Comparison of ENCODE assay signal across 2 cellular contexts in the genomic region with DNA sequence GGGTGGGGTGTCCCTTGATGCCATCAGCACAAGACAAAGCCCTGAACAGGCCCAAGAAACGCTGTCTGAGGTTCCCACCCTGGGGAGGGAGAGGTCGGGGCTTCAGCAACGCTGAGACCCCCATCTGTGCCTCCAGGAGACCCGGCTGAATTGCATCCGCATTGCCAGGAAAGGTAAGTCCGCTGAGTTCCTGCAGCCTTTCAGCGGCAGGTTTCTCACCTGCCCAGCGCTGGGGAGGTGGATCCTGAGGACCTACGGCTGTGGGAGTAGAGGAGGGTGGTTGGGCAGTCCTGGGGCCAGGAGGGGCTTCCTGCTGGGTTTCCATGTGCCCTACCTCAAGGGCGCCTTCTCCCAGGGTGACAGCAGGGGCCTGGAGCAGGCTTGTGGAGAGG.
TF ChIP-seq lines count a peak whose summit lies in the region.

No MANE protein-coding gene starts in this region.

TF ChIP-seq in HCT116, 20 proteins besides CTCF, POLR2A, EP300 and RAD21:
- no peak for TF ChIP-seq ZBTB33 (IDR thresholded peaks at IDR 0.05; ENCODE audit: extremely low read depth, insufficient replicate concordance, low read length)
- no peak for TF ChIP-seq SIN3A (IDR thresholded peaks at IDR 0.05; ENCODE audit: low read depth)
- no peak for TF ChIP-seq ZNF274 (IDR thresholded peaks at IDR 0.05; ENCODE audit: low read depth, low read length)
- TF ChIP-seq POLR2AphosphoS5 (IDR thresholded peaks at IDR 0.05; ENCODE audit: low read depth, low read length), result no peak
- TF ChIP-seq SP1 (IDR thresholded peaks at IDR 0.05; ENCODE audit: low read depth), result no peak
- no peak for TF ChIP-seq EZH2 (IDR thresholded peaks at IDR 0.05)
- TF ChIP-seq CEBPB (IDR thresholded peaks at IDR 0.05; ENCODE audit: low read depth), result no peak
- no peak for TF ChIP-seq EZH2phosphoT487 (IDR thresholded peaks at IDR 0.05; ENCODE audit: borderline replicate concordance)
- TF ChIP-seq CBX3 (IDR thresholded peaks at IDR 0.05; ENCODE audit: low read depth), result no peak
- no peak for TF ChIP-seq YY1 (IDR thresholded peaks at IDR 0.05; ENCODE audit: extremely low read depth, insufficient replicate concordance, low read depth, low read length)
- no peak for TF ChIP-seq FOSL1 (IDR thresholded peaks at IDR 0.05; ENCODE audit: low read depth)
- no peak for TF ChIP-seq TCF7L2 (IDR thresholded peaks at IDR 0.05; ENCODE audit: borderline replicate concordance, extremely low read depth, insufficient read depth, insufficient read length)
- no peak for TF ChIP-seq ELF1 (IDR thresholded peaks at IDR 0.05; ENCODE audit: borderline replicate concordance, low read depth)
- TF ChIP-seq MAX (IDR thresholded peaks at IDR 0.05), result no peak
- TF ChIP-seq, protein P1, sequence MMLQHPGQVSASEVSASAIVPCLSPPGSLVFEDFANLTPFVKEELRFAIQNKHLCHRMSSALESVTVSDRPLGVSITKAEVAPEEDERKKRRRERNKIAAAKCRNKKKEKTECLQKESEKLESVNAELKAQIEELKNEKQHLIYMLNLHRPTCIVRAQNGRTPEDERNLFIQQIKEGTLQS (IDR thresholded peaks at IDR 0.05), result no peak
- TF ChIP-seq, protein P2, sequence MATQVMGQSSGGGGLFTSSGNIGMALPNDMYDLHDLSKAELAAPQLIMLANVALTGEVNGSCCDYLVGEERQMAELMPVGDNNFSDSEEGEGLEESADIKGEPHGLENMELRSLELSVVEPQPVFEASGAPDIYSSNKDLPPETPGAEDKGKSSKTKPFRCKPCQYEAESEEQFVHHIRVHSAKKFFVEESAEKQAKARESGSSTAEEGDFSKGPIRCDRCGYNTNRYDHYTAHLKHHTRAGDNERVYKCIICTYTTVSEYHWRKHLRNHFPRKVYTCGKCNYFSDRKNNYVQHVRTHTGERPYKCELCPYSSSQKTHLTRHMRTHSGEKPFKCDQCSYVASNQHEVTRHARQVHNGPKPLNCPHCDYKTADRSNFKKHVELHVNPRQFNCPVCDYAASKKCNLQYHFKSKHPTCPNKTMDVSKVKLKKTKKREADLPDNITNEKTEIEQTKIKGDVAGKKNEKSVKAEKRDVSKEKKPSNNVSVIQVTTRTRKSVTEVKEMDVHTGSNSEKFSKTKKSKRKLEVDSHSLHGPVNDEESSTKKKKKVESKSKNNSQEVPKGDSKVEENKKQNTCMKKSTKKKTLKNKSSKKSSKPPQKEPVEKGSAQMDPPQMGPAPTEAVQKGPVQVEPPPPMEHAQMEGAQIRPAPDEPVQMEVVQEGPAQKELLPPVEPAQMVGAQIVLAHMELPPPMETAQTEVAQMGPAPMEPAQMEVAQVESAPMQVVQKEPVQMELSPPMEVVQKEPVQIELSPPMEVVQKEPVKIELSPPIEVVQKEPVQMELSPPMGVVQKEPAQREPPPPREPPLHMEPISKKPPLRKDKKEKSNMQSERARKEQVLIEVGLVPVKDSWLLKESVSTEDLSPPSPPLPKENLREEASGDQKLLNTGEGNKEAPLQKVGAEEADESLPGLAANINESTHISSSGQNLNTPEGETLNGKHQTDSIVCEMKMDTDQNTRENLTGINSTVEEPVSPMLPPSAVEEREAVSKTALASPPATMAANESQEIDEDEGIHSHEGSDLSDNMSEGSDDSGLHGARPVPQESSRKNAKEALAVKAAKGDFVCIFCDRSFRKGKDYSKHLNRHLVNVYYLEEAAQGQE (IDR thresholded peaks at IDR 0.05; ENCODE audit: low read depth), result no peak
- no peak for TF ChIP-seq ZFX (IDR thresholded peaks at IDR 0.05)
- no peak for TF ChIP-seq JUND (IDR thresholded peaks at IDR 0.05)

TF ChIP-seq in GM12878, 131 proteins besides CTCF, POLR2A, EP300 and RAD21:
- TF ChIP-seq ZSCAN29 (IDR thresholded peaks at IDR 0.05) (no peak), ZNF384 (IDR thresholded peaks at IDR 0.05; ENCODE audit: borderline replicate concordance, low read depth, low read length) (no peak), ZBED1 (IDR thresholded peaks at IDR 0.05; ENCODE audit: borderline replicate concordance) (no peak), IRF5 (IDR thresholded peaks at IDR 0.05; ENCODE audit: borderline replicate concordance) (no peak), BRCA1 (IDR thresholded peaks at IDR 0.05; ENCODE audit: low read depth, low read length) (no peak), USF1 (IDR thresholded peaks at IDR 0.05; ENCODE audit: borderline replicate concordance, extremely low read length, insufficient read depth, low read depth, low read length) (no peak), SREBF1 (IDR thresholded peaks at IDR 0.05; ENCODE audit: low read length) (no peak)
